In genomic region chr9:67711931-67712330, GRCh38 we compare ENCODE assay signal across 8 cellular contexts.
A peak's percentile ranks its signal among the peaks of the same experiment; 100 is the strongest.
DNase-seq lines count a peak whose midpoint lies in the region; ATAC-seq and TF ChIP-seq lines count a peak whose summit lies in the region.
"Not testable (repeated sequence)": the region's sequence is repeated elsewhere in the genome, so short reads cannot be mapped to it uniquely, and the experiment has no call there.

No MANE protein-coding gene starts in this region.

- not testable (repeated sequence) for H3K27me3 Mint-ChIP-seq in activated naive CD8-positive, alpha-beta T cell treated with anti-CD3 and anti-CD28 coated beads, Interleukin-2, amount 50 U/mL, for 24 hours; natural killer cell treated with Interleukin-12 subunit alpha and Interleukin-12 subunit beta and Interleukin-15 and Interleukin-18, amount 100 ng/mL, for 72 hours

- not testable (repeated sequence) for H3K4me3 Mint-ChIP-seq in activated naive CD8-positive, alpha-beta T cell treated with anti-CD3 and anti-CD28 coated beads, Interleukin-2, amount 50 U/mL, for 24 hours
- peak overlapping the region; percentile 44 for H3K4me3 Mint-ChIP-seq in natural killer cell treated with Interleukin-12 subunit alpha and Interleukin-12 subunit beta and Interleukin-15 and Interleukin-18, amount 100 ng/mL, for 72 hours

- H3K79me2 ChIP-seq in PC-3 (ENCODE audit: low read length), result not testable (repeated sequence)

- H3K4me1 Mint-ChIP-seq in activated naive CD8-positive, alpha-beta T cell treated with anti-CD3 and anti-CD28 coated beads, Interleukin-2, amount 50 U/mL, for 24 hours; natural killer cell treated with Interleukin-12 subunit alpha and Interleukin-12 subunit beta and Interleukin-15 and Interleukin-18, amount 100 ng/mL, for 72 hours (ENCODE audit: low read depth in 2 of 2): not testable (repeated sequence)

- not testable (repeated sequence) for H3K9me3 Mint-ChIP-seq in activated naive CD8-positive, alpha-beta T cell treated with anti-CD3 and anti-CD28 coated beads, Interleukin-2, amount 50 U/mL, for 24 hours; natural killer cell treated with Interleukin-12 subunit alpha and Interleukin-12 subunit beta and Interleukin-15 and Interleukin-18, amount 100 ng/mL, for 72 hours

- not testable (repeated sequence) for H3K9me2 ChIP-seq in PC-3 (replicated peaks; ENCODE audit: low read length)

- POLR2A ChIA-PET in PC-3 (lab: Charles Lee; ENCODE audit: unreplicated experiment), result not testable (repeated sequence)

- H3K27ac Mint-ChIP-seq in activated naive CD8-positive, alpha-beta T cell treated with anti-CD3 and anti-CD28 coated beads, Interleukin-2, amount 50 U/mL, for 24 hours; natural killer cell treated with Interleukin-12 subunit alpha and Interleukin-12 subunit beta and Interleukin-15 and Interleukin-18, amount 100 ng/mL, for 72 hours: not testable (repeated sequence)

- not testable (repeated sequence) for H3K9me3 ChIP-seq in PC-3 (ENCODE audit: low read length); right cardiac atrium (ENCODE audit: control insufficient read depth, low read length); tibial artery

- H3K9ac ChIP-seq in PC-3 (ENCODE audit: low read length); rectal smooth muscle tissue (ENCODE audit: low read length): not testable (repeated sequence)

- not testable (repeated sequence) for H3K4me1 ChIP-seq in PC-3 (ENCODE audit: insufficient read depth, low read length); right cardiac atrium (ENCODE audit: control insufficient read depth, insufficient read depth, low read length); rectal smooth muscle tissue (ENCODE audit: control insufficient read depth, insufficient read depth, low read length); tibial artery

- H3K4me2 ChIP-seq in PC-3 (ENCODE audit: low read length), result not testable (repeated sequence)

- H3K4me3 ChIP-seq in PC-3 (ENCODE audit: low read length); coronary artery; right cardiac atrium (ENCODE audit: low read length); rectal smooth muscle tissue (ENCODE audit: low read length); tibial artery: not testable (repeated sequence)

- H2AFZ ChIP-seq in PC-3 (ENCODE audit: low read length), result not testable (repeated sequence)

- not testable (repeated sequence) for H3K27me3 ChIP-seq in PC-3 (ENCODE audit: low read length); right cardiac atrium (ENCODE audit: control insufficient read depth, insufficient read depth); rectal smooth muscle tissue (ENCODE audit: control insufficient read depth, insufficient read depth, low read length); tibial artery

- not testable (repeated sequence) for H3K27ac ChIP-seq in PC-3 (ENCODE audit: low read length); coronary artery; right cardiac atrium (ENCODE audit: low read length); tibial artery
- peak overlapping the region; percentile 24 for H3K27ac ChIP-seq in rectal smooth muscle tissue (ENCODE audit: low read depth, low read length)

- H3K36me3 Mint-ChIP-seq in activated naive CD8-positive, alpha-beta T cell treated with anti-CD3 and anti-CD28 coated beads, Interleukin-2, amount 50 U/mL, for 24 hours (ENCODE audit: low read depth); natural killer cell treated with Interleukin-12 subunit alpha and Interleukin-12 subunit beta and Interleukin-15 and Interleukin-18, amount 100 ng/mL, for 72 hours: not testable (repeated sequence)

- H4K20me1 ChIP-seq in PC-3 (ENCODE audit: low read length), result not testable (repeated sequence)

- not testable (repeated sequence) for TF ChIP-seq CTCF in PC-3 (conservative IDR thresholded peaks at IDR 0.05; ENCODE audit: low read depth, low read length); coronary artery (IDR thresholded peaks at IDR 0.05); tibial artery (IDR thresholded peaks at IDR 0.05)

- WGBS in right cardiac atrium, result 40% methylated on average over 8 of the region's 10 CpGs

- intact Hi-C loops in PC-3 (cut with micrococcal nuclease); right cardiac atrium (cut with DNase I); tibial artery (cut with DNase I; ENCODE audit: low total_unique reads): not testable (repeated sequence)

- BruUV-seq in PC-3 (replicated peaks; lab: Mats Ljungman, UMichigan), result not testable (repeated sequence)

- CTCF ChIA-PET in PC-3 (lab: Charles Lee), result not testable (repeated sequence)

- DNase-seq in CD1c-positive myeloid dendritic cell (ENCODE audit: extremely low spot score) (peak; percentile 0), PC-3 (peak; percentile 0), coronary artery (ENCODE audit: low spot score) (peak; percentile 19), right cardiac atrium (peak; percentile 6 to 11 (median 10)), tibial artery (peak; percentile 7 to 29)
- DNase-seq in activated naive CD8-positive, alpha-beta T cell treated with anti-CD3 and anti-CD28 coated beads, Interleukin-2, amount 50 U/mL, for 24 hours, result peak; percentile 1
- DNase-seq in natural killer cell treated with Interleukin-12 subunit alpha and Interleukin-12 subunit beta and Interleukin-15 and Interleukin-18, amount 100 ng/mL, for 72 hours (ENCODE audit: low spot score), result not testable (repeated sequence)

- ATAC-seq in PC-3; activated naive CD8-positive, alpha-beta T cell treated with anti-CD3 and anti-CD28 coated beads, Interleukin-2, amount 50 U/mL, for 24 hours; right cardiac atrium; natural killer cell treated with Interleukin-12 subunit alpha and Interleukin-12 subunit beta and Interleukin-15 and Interleukin-18, amount 100 ng/mL, for 72 hours: not testable (repeated sequence)

- H3K36me3 ChIP-seq in PC-3 (ENCODE audit: low read depth, low read length); rectal smooth muscle tissue (ENCODE audit: control insufficient read depth, insufficient read depth, low read length); tibial artery: not testable (repeated sequence)

- not testable (repeated sequence) for H3F3A ChIP-seq in PC-3 (ENCODE audit: low read length, unreplicated experiment)
